In the genomic region with DNA sequence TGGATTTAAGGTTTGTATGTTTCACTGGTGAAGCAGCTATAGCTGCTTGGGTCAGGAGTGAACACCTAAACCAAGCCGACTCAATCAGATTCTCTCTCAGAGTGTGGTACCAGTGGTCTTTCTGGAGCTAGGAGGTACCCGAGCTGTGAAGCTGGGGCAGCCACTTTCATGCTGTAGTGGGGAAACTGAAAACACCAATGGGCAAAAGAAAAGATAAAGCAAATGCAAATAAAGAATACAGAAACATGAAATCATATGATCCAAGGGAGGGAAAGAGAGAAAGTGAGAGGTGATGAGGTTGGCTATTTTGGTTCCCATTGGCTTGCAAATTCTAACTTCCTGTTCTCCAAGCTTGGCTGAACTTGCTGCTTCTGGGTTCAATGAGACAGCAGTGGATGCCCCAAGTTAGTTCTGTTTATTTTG, we compare ENCODE assay signal across 13 cellular contexts.
DNase-seq lines count a peak whose midpoint lies in the region; ATAC-seq and TF ChIP-seq lines count a peak whose summit lies in the region.
"Had no signal": no experiment of that assay in that cellular context is flagged by ENCODE, and none has a peak within 500 bp of the region (broad histone marks: within the 10 kb centered on the region; RNA-seq: fewer than 3 reads in every experiment).

No MANE protein-coding gene starts in this region.

- no peaks in the 10 kb centered on the region for H4K20me1 ChIP-seq in neural progenitor cell (ENCODE audit: low read depth)

- H3K4me1 Mint-ChIP-seq in neural progenitor cell = no peaks in the 10 kb centered on the region
- H3K4me1 Mint-ChIP-seq in endodermal cell = peaks cover 23% of the 10 kb centered on the region

- no peak overlapping the region for H3K9ac ChIP-seq in neural progenitor cell
- no peak overlapping the region for H3K9ac ChIP-seq in endodermal cell (ENCODE audit: extremely low read depth, low read length, poor library complexity, severe bottlenecking)
- H3K9ac ChIP-seq: parathyroid adenoma had no signal

- DNase-seq in neural progenitor cell (ENCODE audit: low spot score) (no peak), NCI-H2227 (lab: John Stamatoyannopoulos, UW; ENCODE audit: unreplicated experiment) (no peak), HuH-7 (ENCODE audit: low spot score) (no peak), endodermal cell (no peak), DMS153 (lab: John Stamatoyannopoulos, UW) (no peak)
- DNase-seq: activated naive CD4-positive, alpha-beta T cell; foreskin fibroblast; H9; transverse colon had no signal

- H3K79me2 ChIP-seq in neural progenitor cell (ENCODE audit: low read depth) = no peaks in the 10 kb centered on the region
- H3K79me2 ChIP-seq: parathyroid adenoma had no signal

- 83 to 92% methylated on average over 1 to 2 of the region's 2 CpGs for WGBS in endodermal cell (ENCODE audit: insufficient coverage in 1 of 2, insufficient read length in 1 of 2), 2 experiments

- H3K4me3 Mint-ChIP-seq in neural progenitor cell (no peak overlapping the region), endodermal cell (no peak overlapping the region)
- H3K4me3 Mint-ChIP-seq: H9 had no signal

- H3K36me3 Mint-ChIP-seq in neural progenitor cell (no peaks in the 10 kb centered on the region), endodermal cell (ENCODE audit: low read depth) (no peaks in the 10 kb centered on the region)

- H3K4me2 ChIP-seq in neural progenitor cell = no peak overlapping the region

- H3K36me3 ChIP-seq in neural progenitor cell = no peaks in the 10 kb centered on the region
- no peaks in the 10 kb centered on the region for H3K36me3 ChIP-seq in endodermal cell (ENCODE audit: control insufficient read depth, insufficient read depth, low read length)
- H3K36me3 ChIP-seq: transverse colon had no signal

- H3K27ac Mint-ChIP-seq in neural progenitor cell = peak overlapping the region; percentile 57
- no peak overlapping the region for H3K27ac Mint-ChIP-seq in endodermal cell
- H3K27ac Mint-ChIP-seq: H9 had no signal

- H3K27ac ChIP-seq in neural progenitor cell = no peak overlapping the region
- H3K27ac ChIP-seq in endodermal cell (ENCODE audit: low read depth, low read length) = no peak overlapping the region
- H3K27ac ChIP-seq: parathyroid adenoma, transverse colon had no signal

- H3K27me3 ChIP-seq in neural progenitor cell (no peaks in the 10 kb centered on the region), endodermal cell (ENCODE audit: control insufficient read depth, insufficient read depth, low read length, poor library complexity, severe bottlenecking) (no peaks in the 10 kb centered on the region)
- H3K27me3 ChIP-seq: transverse colon had no signal

- TF ChIP-seq CTCF in neural progenitor cell (IDR thresholded peaks at IDR 0.05) = no peak
- no peak for TF ChIP-seq CTCF in endodermal cell (conservative IDR thresholded peaks at IDR 0.05)

- H3K9me3 Mint-ChIP-seq in neural progenitor cell (no peaks in the 10 kb centered on the region), endodermal cell (peaks cover 10% of the 10 kb centered on the region)

- ATAC-seq in GM18909 (IDR thresholded peaks at IDR 0.05; ENCODE audit: poor library complexity, unreplicated experiment) = peak; percentile 94
- ATAC-seq in GM21717 (IDR thresholded peaks at IDR 0.05; ENCODE audit: unreplicated experiment) = peak; percentile 81
- ATAC-seq in HG03139 (IDR thresholded peaks at IDR 0.05; ENCODE audit: unreplicated experiment) = peak; percentile 96

- no peaks in the 10 kb centered on the region for H3K9me3 ChIP-seq in neural progenitor cell (ENCODE audit: low read depth)
- peaks cover 16% of the 10 kb centered on the region for H3K9me3 ChIP-seq in endodermal cell (ENCODE audit: control insufficient read depth, low read length)
- H3K9me3 ChIP-seq: transverse colon had no signal

- no peak overlapping the region for H2AFZ ChIP-seq in neural progenitor cell (replicated peaks)
- H2AFZ ChIP-seq: parathyroid adenoma had no signal

- H3K4me3 ChIP-seq in neural progenitor cell (no peak overlapping the region), endodermal cell (ENCODE audit: low read length) (no peak overlapping the region)
- H3K4me3 ChIP-seq: transverse colon had no signal

- H3F3A ChIP-seq in neural progenitor cell (ENCODE audit: low read depth) = no peaks in the 10 kb centered on the region

- H3K27me3 Mint-ChIP-seq in neural progenitor cell (ENCODE audit: insufficient read depth, low read depth) (no peaks in the 10 kb centered on the region), endodermal cell (ENCODE audit: insufficient read depth) (no peaks in the 10 kb centered on the region)

- H3K4me1 ChIP-seq in neural progenitor cell (no peaks in the 10 kb centered on the region), endodermal cell (ENCODE audit: control insufficient read depth, insufficient read depth, low read length) (peaks cover 10% of the 10 kb centered on the region)
- H3K4me1 ChIP-seq: parathyroid adenoma, transverse colon had no signal
